In the genomic region with DNA sequence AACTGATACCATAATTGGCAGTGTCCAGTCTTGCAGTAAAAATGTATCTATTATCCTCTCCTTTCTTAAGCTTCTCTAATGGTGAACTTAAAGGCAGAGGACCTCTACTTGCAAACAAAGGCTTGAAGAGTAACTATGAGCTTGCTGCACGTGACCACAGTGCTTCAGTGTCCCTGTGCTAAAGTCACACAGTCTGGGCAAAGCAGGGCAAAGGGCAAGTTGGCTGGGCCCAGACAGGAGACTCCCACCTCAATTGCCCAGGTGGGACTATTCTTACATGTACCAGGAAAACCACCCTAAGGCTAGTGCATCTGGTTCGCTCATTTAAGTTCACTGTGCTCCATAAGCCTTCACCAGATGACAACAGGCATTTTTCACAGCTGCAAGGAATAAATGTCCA, we compare ENCODE assay signal across 27 cellular contexts.
"Had no signal": no experiment of that assay in that cellular context is flagged by ENCODE, and none has a peak within 500 bp of the region (broad histone marks: within the 10 kb centered on the region; RNA-seq: fewer than 3 reads in every experiment).

No MANE protein-coding gene starts in this region.

- H3K4me1 ChIP-seq: stomach, suprapubic skin, testis, thyroid gland, tibial artery, transverse colon, upper lobe of left lung, upper lobe of right lung, uterus, vagina had no signal

- FAIRE-seq: urothelium cell line had no signal

- DNase-seq: stimulated activated CD4-positive, alpha-beta T cell treated with anti-CD3 and anti-CD28 coated beads, Interleukin-2, amount 100 ng/mL, for 48 hours; stimulated activated CD4-positive, alpha-beta T cell treated with anti-CD3 and anti-CD28 coated beads, Interleukin-4, amount 100 ng/mL, for 1 hour; stimulated activated CD4-positive, alpha-beta T cell treated with anti-CD3 and anti-CD28 coated beads, Interleukin-4, amount 100 ng/mL, for 24 hours; stimulated activated CD4-positive, alpha-beta T cell treated with anti-CD3 and anti-CD28 coated beads, Interleukin-4, amount 100 ng/mL, for 4 hours; stimulated activated CD8-positive, alpha-beta memory T cell treated with anti-CD3 and anti-CD28 coated beads, Interleukin-4, amount 100 ng/mL, for 48 hours; stimulated activated naive B cell treated with anti-CD40 and anti-IgM and Interleukin-4, amounts not matched to agents 10 μg/mL and 1 μg/mL and 100 μg/mL, for 72 hours; stimulated activated naive CD4-positive, alpha-beta T cell; stimulated activated naive CD4-positive, alpha-beta T cell treated with Interleukin-2 at 50 U/mL for 16 hours; stimulated activated naive CD8-positive, alpha-beta T cell treated with anti-CD3 and anti-CD28 coated beads, Interleukin-15, amount 100 ng/mL, for 72 hours; stimulated activated naive CD8-positive, alpha-beta T cell treated with anti-CD3 and anti-CD28 coated beads, Interleukin-15, Interleukin-2, amounts not matched to agents 100 U/mL and 50 U/mL, for 24 hours; stomach; substantia nigra; testis; thyroid gland; tibial artery; transverse colon; trophoblast cell; upper lobe of left lung; upper lobe of right lung; uterus had no signal

- H3K36me3 ChIP-seq: stomach, suprapubic skin, thoracic aorta, thyroid gland, tibial artery, tibial nerve, transverse colon, upper lobe of left lung, upper lobe of right lung, uterus, vagina had no signal

- ATAC-seq: stimulated activated effector memory CD8-positive, alpha-beta T cell treated with anti-CD3 and anti-CD28 coated beads, Interleukin-12 subunit alpha, Interleukin-12 subunit beta, amount 100 ng/mL, for 72 hours; stimulated activated memory B cell treated with anti-CD40 and anti-IgM and Interleukin-4, amounts not matched to agents 10 μg/mL and 1 μg/mL and 100 μg/mL, for 72 hours; stimulated activated naive B cell treated with anti-CD40 and anti-IgM and Interleukin-4, amounts not matched to agents 10 μg/mL and 1 μg/mL and 100 μg/mL, for 72 hours; stimulated activated naive CD8-positive, alpha-beta T cell treated with anti-CD3 and anti-CD28 coated beads, Interleukin-15, amount 100 ng/mL, for 72 hours; stimulated activated naive CD8-positive, alpha-beta T cell treated with anti-CD3 and anti-CD28 coated beads, Interleukin-15, Interleukin-2, amounts not matched to agents 100 U/mL and 50 U/mL, for 24 hours; upper lobe of right lung had no signal

- H3K27ac ChIP-seq: stomach, suprapubic skin, testis, thoracic aorta, thyroid gland, tibial artery, tibial nerve, transverse colon, upper lobe of left lung, upper lobe of right lung, uterus, vagina had no signal

- H3K9me3 ChIP-seq: stomach, suprapubic skin, testis, thoracic aorta, thyroid gland, tibial artery, tibial nerve, transverse colon, upper lobe of left lung, upper lobe of right lung, uterus, vagina had no signal

- H3K27me3 ChIP-seq: testis, thyroid gland, tibial nerve, transverse colon, upper lobe of left lung, upper lobe of right lung, uterus, vagina had no signal

- H3K4me3 ChIP-seq: stomach, suprapubic skin, testis, thoracic aorta, thyroid gland, tibial artery, tibial nerve, transverse colon, upper lobe of left lung, upper lobe of right lung, uterus, vagina had no signal
